20 cellular contexts compared by ENCODE assay signal in genomic region chr15:92806763-92807162, GRCh38.
DNase-seq lines count a peak whose midpoint lies in the region; ATAC-seq and TF ChIP-seq lines count a peak whose summit lies in the region.
"Had no signal": no experiment of that assay in that cellular context is flagged by ENCODE, and none has a peak within 500 bp of the region (broad histone marks: within the 10 kb centered on the region; RNA-seq: fewer than 3 reads in every experiment).

No MANE protein-coding gene starts in this region.

- no peaks in the 10 kb centered on the region for H3K36me3 ChIP-seq in HCT116 (ENCODE audit: control insufficient read depth in 1 of 2, insufficient read depth in 2 of 2, low read length in 2 of 2)
- H3K36me3 ChIP-seq in RWPE2 (ENCODE audit: low read depth) = no peaks in the 10 kb centered on the region
- H3K36me3 ChIP-seq in mesendoderm (ENCODE audit: control insufficient read depth, insufficient read depth, low read length) = no peaks in the 10 kb centered on the region
- no peaks in the 10 kb centered on the region for H3K36me3 ChIP-seq in transverse colon
- H3K36me3 ChIP-seq: colonic mucosa had no signal

- ATAC-seq in HCT116 (no peak), RWPE2 (ENCODE audit: low read depth) (no peak), GM18517 (IDR thresholded peaks at IDR 0.05; ENCODE audit: unreplicated experiment) (no peak)
- ATAC-seq: activated naive CD4-positive, alpha-beta T cell treated with anti-CD3 and anti-CD28 coated beads, Interleukin-2, amount 50 U/mL, for 72 hours; activated T-cell treated with anti-CD3 and anti-CD28 coated beads, Interleukin-2, amount 50 U/mL, for 4 hours; left colon had no signal

- H3K27ac Mint-ChIP-seq in chondrocyte (ENCODE audit: unreplicated experiment) = no peak overlapping the region

- no peak for TF ChIP-seq RAD21 in HCT116 (IDR thresholded peaks at IDR 0.05; ENCODE audit: low read depth)

- intact Hi-C loops in HCT116 (cut with micrococcal nuclease) (no loop called here), transverse colon (cut with DNase I; ENCODE audit: low total_unique reads) (no loop called here)

- no peaks in the 10 kb centered on the region for H3K27me3 ChIP-seq in HCT116 (ENCODE audit: insufficient read depth, low read length)
- no peaks in the 10 kb centered on the region for H3K27me3 ChIP-seq in RWPE2 (ENCODE audit: insufficient read depth, poor library complexity, severe bottlenecking)
- no peaks in the 10 kb centered on the region for H3K27me3 ChIP-seq in mesendoderm (ENCODE audit: insufficient read depth, low read length, poor library complexity)
- H3K27me3 ChIP-seq in transverse colon = no peaks in the 10 kb centered on the region
- H3K27me3 ChIP-seq: colonic mucosa had no signal

- no TSS peak for BruUV-seq in HCT116 (replicated peaks; lab: Mats Ljungman, UMichigan)

- H3K18ac ChIP-seq in mesendoderm (ENCODE audit: low read length) = no peak overlapping the region

- H3K27ac ChIP-seq in HCT116 (ENCODE audit: low read depth, low read length) = peak overlapping the region; percentile 17; the same call in 1 of the 2 replicates
- peak overlapping the region; percentile 83 for H3K27ac ChIP-seq in RWPE2 (ENCODE audit: poor library complexity, severe bottlenecking)
- H3K27ac ChIP-seq in mesendoderm (ENCODE audit: low read depth, low read length) = no peak overlapping the region
- H3K27ac ChIP-seq in transverse colon = peak overlapping the region; percentile 94 to 98 (median 96)

- no peak overlapping the region for H2BK15ac ChIP-seq in mesendoderm (replicated peaks; ENCODE audit: low read depth)

- in situ Hi-C loops in transverse colon (cut with MboI; ENCODE audit: low pct_ligation_motif_present in 1 of 4, low pct_unique_long_range_greater_than_20kb in 1 of 4, low sequenced_read_pairs in 3 of 4) = no loop called here

- H3K79me2 ChIP-seq in HCT116 (ENCODE audit: insufficient read depth, low read length) (peaks cover 3% of the 10 kb centered on the region; the same call in 1 of the 2 replicates), mesendoderm (ENCODE audit: control insufficient read depth, insufficient read depth, low read length) (no peaks in the 10 kb centered on the region)

- DNase-seq in HCT116 (ENCODE audit: low read depth, low spot score) = no peak
- peak; percentile 41 for DNase-seq in RWPE2 (ENCODE audit: low spot score)
- no peak for DNase-seq in mesendoderm
- DNase-seq in transverse colon = no peak
- DNase-seq in chondrocyte (ENCODE audit: low spot score) = no peak
- no peak for DNase-seq in globus pallidus (ENCODE audit: low spot score)
- DNase-seq: activated CD4-positive, alpha-beta memory T cell treated with anti-CD3 and anti-CD28 coated beads, Interleukin-2, amount 10 ng/mL, durations not matched to agents 7 days and 5 days; activated T-cell treated with anti-CD3 and anti-CD28 coated beads, Interleukin-2, amount 50 U/mL, for 4 hours; colonic mucosa; foreskin fibroblast; H7; KG1; left colon; NCI-H1092; NCI-H2081; SIG-M5; stimulated activated naive CD4-positive, alpha-beta T cell; T-helper 1 cell had no signal

- no peak overlapping the region for H2AFZ ChIP-seq in HCT116 (ENCODE audit: low read depth, low read length, poor library complexity, severe bottlenecking)

- no peak overlapping the region for H2BK5ac ChIP-seq in mesendoderm (ENCODE audit: low read length)

- no peak for TF ChIP-seq EP300 in transverse colon (IDR thresholded peaks at IDR 0.05; ENCODE audit: low read depth)

- H3K4me3 ChIP-seq in HCT116 (replicated peaks in 1 of 2; ENCODE audit: low read depth in 1 of 2, low read length in 2 of 2) (no peak overlapping the region), RWPE2 (ENCODE audit: severe bottlenecking) (no peak overlapping the region), mesendoderm (ENCODE audit: low read length) (no peak overlapping the region), transverse colon (no peak overlapping the region)
- H3K4me3 ChIP-seq: colonic mucosa had no signal

- no peaks in the 10 kb centered on the region for H4K20me1 ChIP-seq in HCT116 (ENCODE audit: insufficient read depth)

- H3K27me3 Mint-ChIP-seq in chondrocyte (ENCODE audit: low read depth) = no peaks in the 10 kb centered on the region
- H3K27me3 Mint-ChIP-seq: activated CD4-positive, alpha-beta memory T cell treated with anti-CD3 and anti-CD28 coated beads, Interleukin-2, amount 10 ng/mL, durations not matched to agents 7 days and 5 days had no signal

- peaks cover 64% of the 10 kb centered on the region for H3K4me1 Mint-ChIP-seq in chondrocyte (ENCODE audit: low read depth)

- no peak overlapping the region for H3K4me2 ChIP-seq in HCT116 (ENCODE audit: low read length)
- H3K4me2 ChIP-seq in mesendoderm (ENCODE audit: low read length) = no peak overlapping the region

- CTCF ChIA-PET in HCT116 (lab: Charles Lee) = no interaction called here

- H3K23ac ChIP-seq in mesendoderm (ENCODE audit: low read length) = no peak overlapping the region

- no peak for TF ChIP-seq POLR2A in HCT116 (IDR thresholded peaks at IDR 0.05; ENCODE audit: borderline replicate concordance, extremely low read depth, insufficient read depth, insufficient read length)
- no peak for TF ChIP-seq POLR2A in transverse colon (IDR thresholded peaks at IDR 0.05)

- H2BK120ac ChIP-seq in mesendoderm (ENCODE audit: low read depth, low read length) = no peak overlapping the region

- H3K9me3 ChIP-seq in HCT116 (ENCODE audit: control insufficient read depth in 1 of 2, insufficient read depth in 1 of 2, low read depth in 1 of 2, low read length in 2 of 2) (no peaks in the 10 kb centered on the region), RWPE2 (ENCODE audit: severe bottlenecking) (no peaks in the 10 kb centered on the region), transverse colon (no peaks in the 10 kb centered on the region)
- H3K9me3 ChIP-seq: colonic mucosa had no signal

- H2AK5ac ChIP-seq in mesendoderm (ENCODE audit: low read length) = no peak overlapping the region

- POLR2A ChIA-PET in HCT116 (lab: Charles Lee) = interaction anchor here (1.6 to 1.8 kb wide), 2 partner anchors 13 to 94 kb away, joined by 6 to 7 read pairs; partner anchors contain the start of gene CHD2

- H3K9ac ChIP-seq in HCT116 (ENCODE audit: low read length) = no peak overlapping the region
- no peak overlapping the region for H3K9ac ChIP-seq in mesendoderm (ENCODE audit: low read length)

- no peak overlapping the region for H3K4me3 Mint-ChIP-seq in chondrocyte (ENCODE audit: unreplicated experiment)

- no CpG with 5 or more reads among the region's 17 CpGs for WGBS in mesendoderm (ENCODE audit: extremely low coverage, insufficient coverage, low lambda C conversion rate)
- WGBS in transverse colon (ENCODE audit: low coverage in 1 of 2), 2 donors = 77 to 95% methylated on average over 6 to 17 of the region's 17 CpGs

- RAD21 ChIA-PET in HCT116 (lab: Charles Lee; ENCODE audit: low non-redundant PET in 1 of 2, low total read pairs in 2 of 2, uncharacterized antibody in 2 of 2, unreplicated experiment in 2 of 2) = no interaction called here

- H3K4ac ChIP-seq in mesendoderm (ENCODE audit: low read depth, low read length) = peak overlapping the region; percentile 75

- H4K5ac ChIP-seq in mesendoderm (ENCODE audit: low read length) = no peak overlapping the region

- no peaks in the 10 kb centered on the region for H3K9me3 Mint-ChIP-seq in chondrocyte (ENCODE audit: low read depth)
- H3K9me3 Mint-ChIP-seq: activated CD4-positive, alpha-beta memory T cell treated with anti-CD3 and anti-CD28 coated beads, Interleukin-2, amount 10 ng/mL, durations not matched to agents 7 days and 5 days; activated T-cell treated with anti-CD3 and anti-CD28 coated beads, Interleukin-2, amount 50 U/mL, for 4 hours had no signal

- H4K8ac ChIP-seq in mesendoderm (ENCODE audit: low read depth, low read length) = no peak overlapping the region

- no peaks in the 10 kb centered on the region for H3K36me3 Mint-ChIP-seq in chondrocyte (ENCODE audit: low read depth)

- no peak overlapping the region for H3K56ac ChIP-seq in mesendoderm (ENCODE audit: low read length)

- no peak for TF ChIP-seq CTCF in HCT116 (IDR thresholded peaks at IDR 0.05 in 2 of 3, conservative IDR thresholded peaks at IDR 0.05 in 1 of 3; ENCODE audit: borderline replicate concordance in 1 of 3, insufficient read depth in 1 of 3, low read depth in 2 of 3, low read length in 2 of 3)
- no peak for TF ChIP-seq CTCF in RWPE2 (IDR thresholded peaks at IDR 0.05; ENCODE audit: poor library complexity, severe bottlenecking)
- TF ChIP-seq CTCF in transverse colon (IDR thresholded peaks at IDR 0.05) = no peak
- no peak for TF ChIP-seq CTCF in chondrocyte (IDR thresholded peaks at IDR 0.05)

- H3K79me1 ChIP-seq in mesendoderm (ENCODE audit: low read length) = no peaks in the 10 kb centered on the region

- H3K4me1 ChIP-seq in HCT116 (ENCODE audit: control insufficient read depth in 1 of 2, insufficient read depth in 2 of 2, low read length in 2 of 2) (peaks cover 67 to 93% of the 10 kb centered on the region in 2 experiments), RWPE2 (ENCODE audit: insufficient read depth, poor library complexity, severe bottlenecking) (peaks cover 40% of the 10 kb centered on the region), mesendoderm (ENCODE audit: control insufficient read depth, low read depth, low read length) (peaks cover 11% of the 10 kb centered on the region), transverse colon (peaks cover 12 to 72% (median 41%) of the 10 kb centered on the region in 4 donors)

- H3K9me2 ChIP-seq in HCT116 (ENCODE audit: insufficient read depth) = no peaks in the 10 kb centered on the region

TF ChIP-seq in HCT116, 20 proteins besides CTCF, POLR2A, EP300 and RAD21:
- no peak for TF ChIP-seq ZNF274 (IDR thresholded peaks at IDR 0.05; ENCODE audit: low read depth, low read length)
TF ChIP-seq in HCT116: peak in this region for 0.
